In the genomic region with DNA sequence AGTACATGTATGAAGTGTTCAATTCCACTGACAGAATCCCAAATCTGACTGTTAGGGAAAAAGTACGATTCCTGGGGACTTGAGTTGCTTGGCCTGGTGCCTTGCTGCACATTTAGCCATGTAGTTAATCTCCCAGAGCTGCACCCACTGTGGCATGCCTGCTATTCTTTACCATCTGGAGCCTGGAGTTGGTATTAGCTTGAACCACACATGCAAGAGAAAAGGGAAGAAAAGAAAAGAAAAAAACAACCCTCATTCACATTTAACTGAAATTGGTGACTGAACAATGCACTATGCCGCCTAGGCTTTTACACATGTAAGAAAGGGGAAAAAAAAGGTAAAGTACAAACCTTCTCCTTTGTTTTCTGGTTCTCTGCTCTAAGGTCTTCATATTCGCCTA, we compare ENCODE assay signal across 22 cellular contexts. TPM values are rescaled to one million over a fixed set of nuclear protein-coding genes. Genes with fewer than 3 reads are reported as not detected.
DNase-seq lines count a peak whose midpoint lies in the region; ATAC-seq and TF ChIP-seq lines count a peak whose summit lies in the region.
"Had no signal": no experiment of that assay in that cellular context is flagged by ENCODE, and none has a peak within 500 bp of the region (broad histone marks: within the 10 kb centered on the region; RNA-seq: fewer than 3 reads in every experiment).

No MANE protein-coding gene starts in this region.

- no peak for TF ChIP-seq CTCF in dorsolateral prefrontal cortex (IDR thresholded peaks at IDR 0.05 in 54 of 56, conservative IDR thresholded peaks at IDR 0.05 in 2 of 56; ENCODE audit: low read depth in 1 of 56, partially characterized antibody in 56 of 56)
- TF ChIP-seq CTCF in BE2C (IDR thresholded peaks at IDR 0.05; ENCODE audit: low read depth, low read length): no peak

- DNase-seq in NCI-H1694 treated with DMSO at 0.1 percent for 48 hours (lab: John Stamatoyannopoulos, UW) (peak; percentile 2), NCI-H1694 (lab: John Stamatoyannopoulos, UW) (no peak), NCI-H82 (lab: John Stamatoyannopoulos, UW) (peak; percentile 11), dorsolateral prefrontal cortex (no peak), substantia nigra (lab: John Stamatoyannopoulos, UW) (no peak), BE2C (no peak), sciatic nerve (ENCODE audit: low spot score) (no peak)
- DNase-seq: Caco-2; CD4-positive, alpha-beta T cell; DMS53; EL; GOT3; Kasumi-1; MG63; NCI-H1092; NCI-H146; NCI-H2081 treated with DMSO at 0.1 percent for 48 hours; NCI-H510A treated with DMSO at 0.1 percent for 48 hours had no signal

- no peaks in the 10 kb centered on the region for H3K36me3 ChIP-seq in BE2C

- H3K27me3 ChIP-seq in dorsolateral prefrontal cortex: no peaks in the 10 kb centered on the region
- no peaks in the 10 kb centered on the region for H3K27me3 ChIP-seq in BE2C
- H3K27me3 ChIP-seq: MG63, SJSA1 had no signal

- H3K4me3 ChIP-seq in dorsolateral prefrontal cortex (no peak overlapping the region), BE2C (ENCODE audit: low read depth, low read length) (no peak overlapping the region)
- H3K4me3 ChIP-seq: GM12878, MG63, SJSA1 had no signal

- intact Hi-C loops in dorsolateral prefrontal cortex (cut with DNase I) (loop anchor here in 1 of 2 donors (10.0 kb wide), 1 partner anchor 116 kb away; no protein-coding TSS in a partner anchor), sciatic nerve (cut with DNase I) (no loop called here)

- ATAC-seq in HG02623 (IDR thresholded peaks at IDR 0.05; ENCODE audit: unreplicated experiment) (no peak), sciatic nerve (no peak)
- ATAC-seq: GM12878 had no signal

- H3K4me1 ChIP-seq in BE2C: no peaks in the 10 kb centered on the region

- no peaks in the 10 kb centered on the region for H3K9me3 ChIP-seq in BE2C
- H3K9me3 ChIP-seq: Caco-2, MG63, SJSA1 had no signal

- H3K27ac ChIP-seq in dorsolateral prefrontal cortex (peak overlapping the region in 58 of 59 donors; percentile 12 to 99 (median 95)), substantia nigra (ENCODE audit: low read depth, low read length, poor library complexity, severe bottlenecking) (peak overlapping the region; percentile 78)
- H3K27ac ChIP-seq: 22Rv1, SJSA1 had no signal

RNA-seq across cellular contexts. Expression of gene SHTN1, which starts 26.1 kb away (rescaled TPM):
- total RNA-seq in dorsolateral prefrontal cortex (100 to 1,000 TPM in 103 of 120 experiments, 10 to 100 TPM in 17; 65.1 to 426 (median 156) TPM), sciatic nerve (23.2 TPM)
- polyA plus RNA-seq in BE2C (2012; ENCODE audit: insufficient read depth, insufficient read length, low read depth): not detected

Comparison
In these comparisons a context has a peak if more than half of its experiments do, and no peak if none do; other contexts are left out.
1. DNase-seq: peak in NCI-H1694 treated with DMSO at 0.1 percent for 48 hours (single experiment) and NCI-H82 (single experiment); none in NCI-H1694 (single experiment), dorsolateral prefrontal cortex (0 of 10), substantia nigra (0 of 49), BE2C (single experiment) and sciatic nerve (single experiment).